In the genomic region with DNA sequence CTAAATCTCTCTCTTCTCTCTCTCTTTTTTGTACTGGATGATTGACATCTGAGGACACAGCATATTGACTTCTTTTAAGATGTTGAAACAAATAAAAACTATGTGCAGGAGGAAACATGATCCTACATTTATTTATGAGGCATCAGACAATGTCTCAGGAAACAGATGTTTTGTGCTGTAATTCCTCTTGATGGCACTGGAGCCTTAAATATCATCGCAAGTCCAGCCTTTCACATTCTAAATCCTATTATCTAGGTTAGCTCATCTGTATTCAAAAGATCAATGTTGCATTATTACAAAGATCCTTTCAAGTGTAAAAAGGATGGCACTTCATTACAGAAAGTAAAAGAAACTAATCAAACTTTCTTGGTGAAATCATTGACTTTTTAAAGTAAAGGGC, we compare ENCODE assay signal across 11 cellular contexts.
DNase-seq lines count a peak whose midpoint lies in the region; ATAC-seq, FAIRE-seq and TF ChIP-seq lines count a peak whose summit lies in the region.
"Had no signal": no experiment of that assay in that cellular context is flagged by ENCODE, and none has a peak within 500 bp of the region (broad histone marks: within the 10 kb centered on the region; RNA-seq: fewer than 3 reads in every experiment).

No MANE protein-coding gene starts in this region.

- H3K4me1 Mint-ChIP-seq in activated T-cell treated with anti-CD3 and anti-CD28 coated beads, Interleukin-2, amount 50 U/mL, for 72 hours (ENCODE audit: low read depth), result peaks cover 32% of the 10 kb centered on the region

- H3K36me3 Mint-ChIP-seq in activated T-cell treated with anti-CD3 and anti-CD28 coated beads, Interleukin-2, amount 50 U/mL, for 72 hours (ENCODE audit: insufficient read depth in 2 of 2), result no peaks in the 10 kb centered on the region

- H3K4me3 ChIP-seq in WERI-Rb-1 (ENCODE audit: low read depth, low read length), result no peak overlapping the region
- H3K4me3 ChIP-seq: tibial artery had no signal

- peak; percentile 52 for ATAC-seq in left colon
- no peak for ATAC-seq in activated T-cell treated with anti-CD3 and anti-CD28 coated beads, Interleukin-2, amount 50 U/mL, for 72 hours (replicated peaks in 1 of 2)

- H3K4me3 Mint-ChIP-seq in activated T-cell treated with anti-CD3 and anti-CD28 coated beads, Interleukin-2, amount 50 U/mL, for 72 hours, result no peak overlapping the region

- H3K9me3 ChIP-seq in WERI-Rb-1 (ENCODE audit: severe bottlenecking), result no peaks in the 10 kb centered on the region
- H3K9me3 ChIP-seq: tibial artery had no signal

- in situ Hi-C loops in KBM-7 (cut with MboI; ENCODE audit: low pct_unique_long_range_greater_than_20kb, low sequenced_read_pairs), result loop anchor here (25.0 kb wide), 1 partner anchor 918 kb away; no protein-coding TSS in a partner anchor

- no peaks in the 10 kb centered on the region for H3K9me3 Mint-ChIP-seq in activated T-cell treated with anti-CD3 and anti-CD28 coated beads, Interleukin-2, amount 50 U/mL, for 72 hours

- peak; percentile 96 for FAIRE-seq in D721Med (lab: Jason Lieb, UNC)

- H3K27ac ChIP-seq in WERI-Rb-1, result no peak overlapping the region
- H3K27ac ChIP-seq: tibial artery had no signal

- no peak for DNase-seq in D721Med (ENCODE audit: insufficient read length, low spot score)
- peak; percentile 20 for DNase-seq in KBM-7
- no peak for DNase-seq in WERI-Rb-1
- DNase-seq in left colon, result no peak
- no peak for DNase-seq in ureter (ENCODE audit: low spot score)
- no peak for DNase-seq in activated T-cell treated with anti-CD3 and anti-CD28 coated beads, Interleukin-2, amount 50 U/mL, for 72 hours
- DNase-seq in NCI-H226, result no peak
- DNase-seq in ecto neural progenitor cell (ENCODE audit: low spot score), result no peak
- DNase-seq: activated effector memory CD4-positive, alpha-beta T cell treated with anti-CD3 and anti-CD28 coated beads, Interleukin-2, amount 50 U/mL, for 16 hours; stimulated activated CD4-positive, alpha-beta T cell treated with anti-CD3 and anti-CD28 coated beads, Interleukin-2, amount 100 ng/mL, for 48 hours; tibial artery had no signal

- no peaks in the 10 kb centered on the region for H3K27me3 ChIP-seq in WERI-Rb-1 (ENCODE audit: insufficient read depth, low read depth, severe bottlenecking)

- H3K27me3 Mint-ChIP-seq in activated T-cell treated with anti-CD3 and anti-CD28 coated beads, Interleukin-2, amount 50 U/mL, for 72 hours (ENCODE audit: low read depth), result peaks cover 62% of the 10 kb centered on the region

- H3K27ac Mint-ChIP-seq in activated T-cell treated with anti-CD3 and anti-CD28 coated beads, Interleukin-2, amount 50 U/mL, for 72 hours, result no peak overlapping the region

- intact Hi-C loops in left colon (cut with DNase I, micrococcal nuclease), result loop anchor here (5.0 to 10.0 kb wide), 3 partner anchors 446 to 936 kb away; no protein-coding TSS in a partner anchor

- H3K36me3 ChIP-seq in WERI-Rb-1, result no peaks in the 10 kb centered on the region
- H3K36me3 ChIP-seq: tibial artery had no signal

- peak; percentile 94 for TF ChIP-seq CTCF in D721Med (IDR thresholded peaks at IDR 0.05; ENCODE audit: insufficient read depth, missing control alignments)
- TF ChIP-seq CTCF in WERI-Rb-1 (IDR thresholded peaks at IDR 0.05; ENCODE audit: low read depth, low read length), result peak; percentile 36
